Comparison of ENCODE assay signal across 25 cellular contexts in the genomic region with DNA sequence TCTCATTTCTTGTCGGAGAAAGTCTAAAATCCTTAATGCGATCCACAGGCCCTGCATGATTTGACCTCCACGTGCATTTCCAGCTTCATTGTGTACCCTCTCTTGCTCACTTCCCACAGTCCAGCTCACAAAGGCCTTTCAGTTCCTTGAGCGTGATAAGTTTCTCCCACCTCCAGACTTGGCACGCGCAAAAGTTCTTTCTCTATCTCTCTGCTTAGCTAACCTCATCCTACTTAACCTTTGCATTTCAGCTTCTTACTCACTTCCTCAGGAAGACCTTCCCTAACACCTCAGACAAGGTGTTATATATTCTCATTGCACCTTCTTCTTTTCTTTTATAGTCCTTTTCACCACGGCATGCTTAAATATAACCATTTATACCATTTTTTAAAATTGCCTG.
"Had no signal": no experiment of that assay in that cellular context is flagged by ENCODE, and none has a peak within 500 bp of the region (broad histone marks: within the 10 kb centered on the region; RNA-seq: fewer than 3 reads in every experiment).

No MANE protein-coding gene starts in this region.

- H3K4me3 ChIP-seq: ascending aorta, dorsolateral prefrontal cortex, esophagus squamous epithelium, gastrocnemius medialis, right lobe of liver, skin epidermis, thoracic aorta, vagina had no signal

- H3K9me3 ChIP-seq: ascending aorta, esophagus squamous epithelium, gastrocnemius medialis, right lobe of liver, thoracic aorta, vagina had no signal

- H3K27me3 ChIP-seq: ascending aorta, brain microvascular endothelial cell, dorsolateral prefrontal cortex, esophagus squamous epithelium, gastrocnemius medialis, right lobe of liver, vagina had no signal

- H3K27me3 Mint-ChIP-seq: type B pancreatic cell had no signal

- H3K36me3 ChIP-seq: ascending aorta, brain microvascular endothelial cell, esophagus squamous epithelium, gastrocnemius medialis, right lobe of liver, thoracic aorta, vagina had no signal

- H3K27ac Mint-ChIP-seq: type B pancreatic cell had no signal

- H3K9me3 Mint-ChIP-seq: type B pancreatic cell had no signal

- ATAC-seq: gastrocnemius medialis, left cardiac atrium, right lobe of liver had no signal

- H3K27ac ChIP-seq: ascending aorta, brain microvascular endothelial cell, dorsolateral prefrontal cortex, esophagus squamous epithelium, gastrocnemius medialis, right lobe of liver, skin epidermis, thoracic aorta, vagina had no signal

- DNase-seq: activated CD4-positive, alpha-beta T cell treated with anti-CD3 and anti-CD28 coated beads for 1 hour; activated CD4-positive, alpha-beta T cell treated with anti-CD3 and anti-CD28 coated beads, Interleukin-2, amount 50 U/mL, for 1 hour; activated CD8-positive, alpha-beta memory T cell treated with anti-CD3 and anti-CD28 coated beads for 24 hours; activated naive CD4-positive, alpha-beta T cell treated with anti-CD3 and anti-CD28 coated beads, Interleukin-2, amount 50 U/mL, for 16 hours; activated T-cell treated with anti-CD3 and anti-CD28 coated beads, Interleukin-2, amount 50 U/mL, for 48 hours; brain microvascular endothelial cell; central memory CD4-positive, alpha-beta T cell; dorsolateral prefrontal cortex; esophagus squamous epithelium; gastrocnemius medialis; head of caudate nucleus; islet precursor cell; left cardiac atrium; occipital lobe; posterior cingulate gyrus; right lobe of liver; stimulated activated CD4-positive, alpha-beta T cell treated with anti-CD3 and anti-CD28 coated beads, Interleukin-1b, Interleukin-23, amount 100 ng/mL, for 48 hours; T-helper 9 cell had no signal

- H3K4me1 ChIP-seq: esophagus squamous epithelium had no signal

- FAIRE-seq: colon had no signal

- H3K4me3 Mint-ChIP-seq: neural crest cell, type B pancreatic cell had no signal

- H3K36me3 Mint-ChIP-seq: type B pancreatic cell had no signal
